In genomic region chr22:36368359-36368983, GRCh38 we compare ENCODE assay signal across 1 cellular context.
TF ChIP-seq lines count a peak whose summit lies in the region.

No MANE protein-coding gene starts in this region.

TF ChIP-seq in K562, 482 proteins besides CTCF, POLR2A, EP300 and RAD21 (continued from another document and continues in another):
- TF ChIP-seq RNF219 (CRISPR knock-in tag; IDR thresholded peaks at IDR 0.05) (no peak), USF2 (CRISPR knock-in tag; IDR thresholded peaks at IDR 0.05) (no peak), ZNF408 (CRISPR knock-in tag; IDR thresholded peaks at IDR 0.05; ENCODE audit: low read depth) (no peak), POLR3A (IDR thresholded peaks at IDR 0.05; ENCODE audit: borderline replicate concordance, extremely low read depth, insufficient read depth, insufficient read length) (no peak), ZC3H4 (CRISPR knock-in tag; IDR thresholded peaks at IDR 0.05; ENCODE audit: borderline replicate concordance) (no peak), ZNF668 (CRISPR knock-in tag; IDR thresholded peaks at IDR 0.05) (no peak), C11orf30 (IDR thresholded peaks at IDR 0.05; ENCODE audit: low read depth) (no peak), SMARCA5 (IDR thresholded peaks at IDR 0.05) (no peak), TRIM24 (IDR thresholded peaks at IDR 0.05) (peak; percentile 95 to 96), NELFE (IDR thresholded peaks at IDR 0.05; ENCODE audit: insufficient read depth, insufficient read length) (no peak), LEF1 (IDR thresholded peaks at IDR 0.05) (peak; percentile 84), MAZ (CRISPR knock-in tag; conservative IDR thresholded peaks at IDR 0.05 in 1 of 2, IDR thresholded peaks at IDR 0.05 in 1 of 2) (peak; percentile 76 to 77), TRIM25 (IDR thresholded peaks at IDR 0.05; ENCODE audit: borderline replicate concordance) (no peak), ZNF395 (CRISPR knock-in tag; IDR thresholded peaks at IDR 0.05) (peak; percentile 90; the same call in 1 of the 2 replicates), ZNF318 (IDR thresholded peaks at IDR 0.05; ENCODE audit: borderline replicate concordance in 1 of 2, low read depth in 1 of 2) (0 out of 4 replicates have a peak, but pooled peaks of 1 of the 2 experiments have one; percentile 57), ATF1 (CRISPR knock-in tag; IDR thresholded peaks at IDR 0.05) (no peak), ATF1 (tag; IDR thresholded peaks at IDR 0.05) (peak; percentile 53), ESRRA (IDR thresholded peaks at IDR 0.05; ENCODE audit: borderline replicate concordance, low read depth) (peak; percentile 17; the same call in 1 of the 2 replicates), EWSR1 (IDR thresholded peaks at IDR 0.05; ENCODE audit: borderline replicate concordance, low read depth, partially characterized antibody) (no peak), NR2F6 (CRISPR knock-in tag; IDR thresholded peaks at IDR 0.05) (no peak), SRSF3 (IDR thresholded peaks at IDR 0.05; ENCODE audit: insufficient read depth, low read length) (no peak), ZNF398 (CRISPR knock-in tag; IDR thresholded peaks at IDR 0.05) (no peak), ZSCAN32 (CRISPR knock-in tag; IDR thresholded peaks at IDR 0.05) (no peak), POU5F1 (IDR thresholded peaks at IDR 0.05; ENCODE audit: borderline replicate concordance, low read depth, low read length, partially characterized antibody) (no peak), KAT2B (IDR thresholded peaks at IDR 0.05; ENCODE audit: low read depth, low read length) (no peak)
- TF ChIP-seq, protein P1, sequence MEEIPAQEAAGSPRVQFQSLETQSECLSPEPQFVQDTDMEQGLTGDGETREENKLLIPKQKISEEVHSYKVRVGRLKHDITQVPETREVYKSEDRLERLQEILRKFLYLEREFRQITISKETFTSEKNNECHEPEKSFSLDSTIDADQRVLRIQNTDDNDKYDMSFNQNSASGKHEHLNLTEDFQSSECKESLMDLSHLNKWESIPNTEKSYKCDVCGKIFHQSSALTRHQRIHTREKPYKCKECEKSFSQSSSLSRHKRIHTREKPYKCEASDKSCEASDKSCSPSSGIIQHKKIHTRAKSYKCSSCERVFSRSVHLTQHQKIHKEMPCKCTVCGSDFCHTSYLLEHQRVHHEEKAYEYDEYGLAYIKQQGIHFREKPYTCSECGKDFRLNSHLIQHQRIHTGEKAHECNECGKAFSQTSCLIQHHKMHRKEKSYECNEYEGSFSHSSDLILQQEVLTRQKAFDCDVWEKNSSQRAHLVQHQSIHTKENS (CRISPR knock-in tag; IDR thresholded peaks at IDR 0.05) = no peak
- TF ChIP-seq, protein P2, sequence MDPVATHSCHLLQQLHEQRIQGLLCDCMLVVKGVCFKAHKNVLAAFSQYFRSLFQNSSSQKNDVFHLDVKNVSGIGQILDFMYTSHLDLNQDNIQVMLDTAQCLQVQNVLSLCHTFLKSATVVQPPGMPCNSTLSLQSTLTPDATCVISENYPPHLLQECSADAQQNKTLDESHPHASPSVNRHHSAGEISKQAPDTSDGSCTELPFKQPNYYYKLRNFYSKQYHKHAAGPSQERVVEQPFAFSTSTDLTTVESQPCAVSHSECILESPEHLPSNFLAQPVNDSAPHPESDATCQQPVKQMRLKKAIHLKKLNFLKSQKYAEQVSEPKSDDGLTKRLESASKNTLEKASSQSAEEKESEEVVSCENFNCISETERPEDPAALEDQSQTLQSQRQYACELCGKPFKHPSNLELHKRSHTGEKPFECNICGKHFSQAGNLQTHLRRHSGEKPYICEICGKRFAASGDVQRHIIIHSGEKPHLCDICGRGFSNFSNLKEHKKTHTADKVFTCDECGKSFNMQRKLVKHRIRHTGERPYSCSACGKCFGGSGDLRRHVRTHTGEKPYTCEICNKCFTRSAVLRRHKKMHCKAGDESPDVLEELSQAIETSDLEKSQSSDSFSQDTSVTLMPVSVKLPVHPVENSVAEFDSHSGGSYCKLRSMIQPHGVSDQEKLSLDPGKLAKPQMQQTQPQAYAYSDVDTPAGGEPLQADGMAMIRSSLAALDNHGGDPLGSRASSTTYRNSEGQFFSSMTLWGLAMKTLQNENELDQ (CRISPR knock-in tag; IDR thresholded peaks at IDR 0.05; ENCODE audit: borderline replicate concordance) = no peak
